In genomic region chr7:35537067-35538023, GRCh38 we compare ENCODE assay signal across 8 cellular contexts.
DNase-seq lines count a peak whose midpoint lies in the region; ATAC-seq and TF ChIP-seq lines count a peak whose summit lies in the region.

No MANE protein-coding gene starts in this region.

- no peaks in the 10 kb centered on the region for H3K9me3 Mint-ChIP-seq in naive thymus-derived CD8-positive, alpha-beta T cell
- H3K9me3 Mint-ChIP-seq in stimulated activated effector memory CD8-positive, alpha-beta T cell treated with anti-CD3 and anti-CD28 coated beads, Interleukin-12 subunit alpha, Interleukin-12 subunit beta, amount 100 ng/mL, for 72 hours = no peaks in the 10 kb centered on the region

- H3K4me3 ChIP-seq in HUES6 (ENCODE audit: low read depth, low read length) = peak overlapping the region; percentile 52
- H3K4me3 ChIP-seq in OCI-LY7 (ENCODE audit: low read depth, low read length, poor library complexity, severe bottlenecking) = peak overlapping the region; percentile 54

- DNase-seq in DMS153 (lab: John Stamatoyannopoulos, UW) = peak; percentile 43
- DNase-seq in OCI-LY7 (ENCODE audit: low spot score) = peak; percentile 77
- DNase-seq in activated T-cell treated with anti-CD3 and anti-CD28 coated beads, Interleukin-2, amount 50 U/mL, for 48 hours = peak; percentile 89 to 90
- peak; percentile 55 for DNase-seq in fibroblast of gingiva (ENCODE audit: low read depth)
- peak; percentile 58 to 82 (median 78) for DNase-seq in naive thymus-derived CD8-positive, alpha-beta T cell
- peak; percentile 79 to 88 for DNase-seq in stimulated activated effector memory CD8-positive, alpha-beta T cell treated with anti-CD3 and anti-CD28 coated beads, Interleukin-12 subunit alpha, Interleukin-12 subunit beta, amount 100 ng/mL, for 72 hours (ENCODE audit: low spot score in 2 of 2)

- H2AFZ ChIP-seq in OCI-LY7 (ENCODE audit: low read length) = no peak overlapping the region

- peak overlapping the region; percentile 69; the same call in 1 of the 2 replicates for H3K4me2 ChIP-seq in OCI-LY7 (ENCODE audit: low read length)

- peaks cover 33% of the 10 kb centered on the region for H3K27me3 ChIP-seq in HUES6 (ENCODE audit: control insufficient read depth, insufficient read depth, low read length)

- peaks cover 7 to 17% (median 12%) of the 10 kb centered on the region in 5 donors for H3K27me3 Mint-ChIP-seq in naive thymus-derived CD8-positive, alpha-beta T cell

- no peaks in the 10 kb centered on the region for H3K4me1 ChIP-seq in HUES6 (ENCODE audit: control insufficient read depth, insufficient read depth, low read length)
- H3K4me1 ChIP-seq in OCI-LY7 (ENCODE audit: insufficient read depth, low read length, poor library complexity, severe bottlenecking) = no peaks in the 10 kb centered on the region

- POLR2A ChIA-PET in OCI-LY7 (lab: Charles Lee) = no interaction called here
- POLR2A ChIA-PET in naive thymus-derived CD8-positive, alpha-beta T cell (lab: Charles Lee) = no interaction called here

- H3K4me1 Mint-ChIP-seq in naive thymus-derived CD8-positive, alpha-beta T cell = peaks cover 0 to 5% (median 0%) of the 10 kb centered on the region in 4 donors
- H3K4me1 Mint-ChIP-seq in stimulated activated effector memory CD8-positive, alpha-beta T cell treated with anti-CD3 and anti-CD28 coated beads, Interleukin-12 subunit alpha, Interleukin-12 subunit beta, amount 100 ng/mL, for 72 hours = no peaks in the 10 kb centered on the region

- CTCF ChIA-PET in OCI-LY7 (lab: Charles Lee; ENCODE audit: unreplicated experiment) = no interaction called here

- ATAC-seq in GM21526 (IDR thresholded peaks at IDR 0.05; ENCODE audit: low FRiP score, unreplicated experiment) = peak; percentile 98
- ATAC-seq in naive thymus-derived CD8-positive, alpha-beta T cell = peak; percentile 98 to 99
- peak; percentile 95 for ATAC-seq in stimulated activated effector memory CD8-positive, alpha-beta T cell treated with anti-CD3 and anti-CD28 coated beads, Interleukin-12 subunit alpha, Interleukin-12 subunit beta, amount 100 ng/mL, for 72 hours

- H3K27ac ChIP-seq in HUES6 (ENCODE audit: low read depth, low read length) = no peak overlapping the region
- H3K27ac ChIP-seq in OCI-LY7 (ENCODE audit: low read depth, low read length, poor library complexity, severe bottlenecking) = no peak overlapping the region

- peak overlapping the region; percentile 70 to 90 (median 85) for H3K4me3 Mint-ChIP-seq in naive thymus-derived CD8-positive, alpha-beta T cell
- peak overlapping the region; percentile 62 for H3K4me3 Mint-ChIP-seq in stimulated activated effector memory CD8-positive, alpha-beta T cell treated with anti-CD3 and anti-CD28 coated beads, Interleukin-12 subunit alpha, Interleukin-12 subunit beta, amount 100 ng/mL, for 72 hours

- H3K27ac Mint-ChIP-seq in naive thymus-derived CD8-positive, alpha-beta T cell = peak overlapping the region in 4 of 10 donors; percentile 4 to 78 (median 57)
- H3K27ac Mint-ChIP-seq in stimulated activated effector memory CD8-positive, alpha-beta T cell treated with anti-CD3 and anti-CD28 coated beads, Interleukin-12 subunit alpha, Interleukin-12 subunit beta, amount 100 ng/mL, for 72 hours = no peak overlapping the region

- no TSS peak for BruUV-seq in OCI-LY7 (replicated peaks; lab: Mats Ljungman, UMichigan)

- intact Hi-C loops in OCI-LY7 (cut with micrococcal nuclease; ENCODE audit: unreplicated experiment) = loop anchor here (1.0 to 5.0 kb wide), 3 partner anchors 85 to 465 kb away; no protein-coding TSS in a partner anchor

- no peak overlapping the region for H3K9ac ChIP-seq in HUES6 (ENCODE audit: low read length)

- no peaks in the 10 kb centered on the region for H3K36me3 Mint-ChIP-seq in naive thymus-derived CD8-positive, alpha-beta T cell
- H3K36me3 Mint-ChIP-seq in stimulated activated effector memory CD8-positive, alpha-beta T cell treated with anti-CD3 and anti-CD28 coated beads, Interleukin-12 subunit alpha, Interleukin-12 subunit beta, amount 100 ng/mL, for 72 hours = no peaks in the 10 kb centered on the region

- H3K36me3 ChIP-seq in HUES6 (ENCODE audit: control insufficient read depth, insufficient read depth, low read length) (no peaks in the 10 kb centered on the region), OCI-LY7 (ENCODE audit: insufficient read depth, low read length) (no peaks in the 10 kb centered on the region)

- no peaks in the 10 kb centered on the region for H4K20me1 ChIP-seq in OCI-LY7 (ENCODE audit: insufficient read depth, low read length)

- no peaks in the 10 kb centered on the region for H3K9me2 ChIP-seq in OCI-LY7 (ENCODE audit: insufficient read depth, low read length)

- peak; percentile 89 for TF ChIP-seq CTCF in OCI-LY7 (conservative IDR thresholded peaks at IDR 0.05; ENCODE audit: low read length)

- H3K9me3 ChIP-seq in HUES6 (ENCODE audit: control insufficient read depth, insufficient read depth, low read depth, low read length) = no peaks in the 10 kb centered on the region
- H3K9me3 ChIP-seq in OCI-LY7 (ENCODE audit: low read length) = no peaks in the 10 kb centered on the region

- H3K79me2 ChIP-seq in OCI-LY7 (ENCODE audit: insufficient read depth, low read depth, low read length) = no peaks in the 10 kb centered on the region
